ENCODE assay signal across 1 cellular context in genomic region chr17:79074650-79075432, GRCh38.
TF ChIP-seq lines count a peak whose summit lies in the region.

Gene ENGASE, plus strand, starts transcription at chr17:79074824. Its CDS starts 121 bp downstream, at chr17:79074945.

TF ChIP-seq in WTC11, 78 proteins besides CTCF, POLR2A, EP300 and RAD21 (continued from another document):
- TF ChIP-seq, protein P1, sequence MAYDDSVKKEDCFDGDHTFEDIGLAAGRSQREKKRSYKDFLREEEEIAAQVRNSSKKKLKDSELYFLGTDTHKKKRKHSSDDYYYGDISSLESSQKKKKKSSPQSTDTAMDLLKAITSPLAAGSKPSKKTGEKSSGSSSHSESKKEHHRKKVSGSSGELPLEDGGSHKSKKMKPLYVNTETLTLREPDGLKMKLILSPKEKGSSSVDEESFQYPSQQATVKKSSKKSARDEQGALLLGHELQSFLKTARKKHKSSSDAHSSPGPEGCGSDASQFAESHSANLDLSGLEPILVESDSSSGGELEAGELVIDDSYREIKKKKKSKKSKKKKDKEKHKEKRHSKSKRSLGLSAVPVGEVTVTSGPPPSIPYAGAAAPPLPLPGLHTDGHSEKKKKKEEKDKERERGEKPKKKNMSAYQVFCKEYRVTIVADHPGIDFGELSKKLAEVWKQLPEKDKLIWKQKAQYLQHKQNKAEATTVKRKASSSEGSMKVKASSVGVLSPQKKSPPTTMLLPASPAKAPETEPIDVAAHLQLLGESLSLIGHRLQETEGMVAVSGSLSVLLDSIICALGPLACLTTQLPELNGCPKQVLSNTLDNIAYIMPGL (CRISPR knock-in tag; IDR thresholded peaks at IDR 0.05): 0 out of 2 replicates have a peak, but pooled peaks have one; percentile 19
- TF ChIP-seq CREM (CRISPR knock-in tag; IDR thresholded peaks at IDR 0.05): peak; percentile 55; the same call in 1 of the 2 replicates
- TF ChIP-seq JUN (CRISPR knock-in tag; IDR thresholded peaks at IDR 0.05): no peak
- TF ChIP-seq ETV6 (CRISPR knock-in tag; IDR thresholded peaks at IDR 0.05): peak; percentile 68; the same call in 1 of the 2 replicates
- peak; percentile 23; the same call in 1 of the 2 replicates for TF ChIP-seq ZNF232 (CRISPR knock-in tag; IDR thresholded peaks at IDR 0.05)
- TF ChIP-seq TP53 (CRISPR knock-in tag; IDR thresholded peaks at IDR 0.05): 0 out of 2 replicates have a peak, but pooled peaks have one; percentile 24
- TF ChIP-seq USF2 (CRISPR knock-in tag; IDR thresholded peaks at IDR 0.05): peak; percentile 23; the same call in 1 of the 2 replicates
TF ChIP-seq in WTC11: peak in this region for 9.
